35 cellular contexts compared by ENCODE assay signal in genomic region chr2:17010104-17010503, GRCh38.
"Had no signal": no experiment of that assay in that cellular context is flagged by ENCODE, and none has a peak within 500 bp of the region (broad histone marks: within the 10 kb centered on the region; RNA-seq: fewer than 3 reads in every experiment).

No MANE protein-coding gene starts in this region.

- H3K36me3 ChIP-seq: MG63 had no signal

- H3K4me2 ChIP-seq: KMS-11 had no signal

- H3K9ac ChIP-seq: KMS-11 had no signal

- H3K4me3 ChIP-seq: MG63 had no signal

- H3K9me3 ChIP-seq: MG63 had no signal

- DNase-seq: Karpas-422, Kasumi-1, MG63, MM.1S, MV-4-11, NCI-H1048, NCI-H1092, NCI-H1092 treated with DMSO at 0.1 percent for 48 hours, NCI-H1105, NCI-H1105 treated with DMSO at 0.1 percent for 48 hours, NCI-H1417, NCI-H1417 treated with DMSO at 0.1 percent for 48 hours, NCI-H1436, NCI-H1436 treated with DMSO at 0.1 percent for 48 hours, NCI-H146, NCI-H1694, NCI-H1694 treated with DMSO at 0.1 percent for 48 hours, NCI-H187, NCI-H187 treated with DMSO at 0.1 percent for 48 hours, NCI-H1930, NCI-H2029, NCI-H2029 treated with DMSO at 0.1 percent for 48 hours, NCI-H2081, NCI-H2081 treated with DMSO at 0.1 percent for 48 hours, NCI-H2107, NCI-H2171, NCI-H2171 treated with DMSO at 0.1 percent for 48 hours, NCI-H2227 treated with DMSO at 0.1 percent for 48 hours, NCI-H226, NCI-H345, NCI-H446 treated with DMSO at 0.1 percent for 48 hours, NCI-H510A, NCI-H510A treated with DMSO at 0.1 percent for 48 hours, NCI-H524 had no signal

- H3K27ac ChIP-seq: KMS-11 had no signal

- H3K27me3 ChIP-seq: MG63 had no signal
